Comparison of ENCODE assay signal across 1 cellular context in genomic region chr6:110566346-110567125, GRCh38.
A peak's percentile ranks its signal among the peaks of the same experiment; 100 is the strongest.
TF ChIP-seq lines count a peak whose summit lies in the region.

No MANE protein-coding gene starts in this region.

TF ChIP-seq in HepG2, 621 proteins besides CTCF, POLR2A, EP300 and RAD21 (continued from another document and continues in another):
- TF ChIP-seq ZNF280D (CRISPR knock-in tag; IDR thresholded peaks at IDR 0.05) (no peak), CEBPG (CRISPR knock-in tag; IDR thresholded peaks at IDR 0.05) (peak; percentile 39; the same call in 1 of the 2 replicates), ZFP62 (CRISPR knock-in tag; IDR thresholded peaks at IDR 0.05) (no peak), IRF9 (CRISPR knock-in tag; IDR thresholded peaks at IDR 0.05; ENCODE audit: borderline replicate concordance) (no peak), BRF2 (CRISPR knock-in tag; IDR thresholded peaks at IDR 0.05) (no peak), SOX13 (IDR thresholded peaks at IDR 0.05) (no peak), SOX13 (CRISPR knock-in tag; conservative IDR thresholded peaks at IDR 0.05 in 1 of 2, IDR thresholded peaks at IDR 0.05 in 1 of 2) (peak in 1 of 2 experiments; percentile 69; a peak in 1 of 4 replicates), ZBTB34 (CRISPR knock-in tag; IDR thresholded peaks at IDR 0.05) (peak; percentile 94), PRMT3 (CRISPR knock-in tag; IDR thresholded peaks at IDR 0.05; ENCODE audit: borderline replicate concordance, low read depth) (no peak), ZNF737 (CRISPR knock-in tag; IDR thresholded peaks at IDR 0.05; ENCODE audit: borderline replicate concordance) (no peak), ZHX2 (IDR thresholded peaks at IDR 0.05; ENCODE audit: low read depth) (no peak), ZHX2 (CRISPR knock-in tag; IDR thresholded peaks at IDR 0.05; ENCODE audit: borderline replicate concordance) (no peak), PAX8 (CRISPR knock-in tag; IDR thresholded peaks at IDR 0.05; ENCODE audit: borderline replicate concordance) (no peak), YEATS4 (CRISPR knock-in tag; IDR thresholded peaks at IDR 0.05; ENCODE audit: borderline replicate concordance) (no peak), ZMAT3 (CRISPR knock-in tag; conservative IDR thresholded peaks at IDR 0.05) (no peak), ARNTL (CRISPR knock-in tag; IDR thresholded peaks at IDR 0.05) (peak; percentile 83), ZFP41 (CRISPR knock-in tag; IDR thresholded peaks at IDR 0.05; ENCODE audit: borderline replicate concordance) (no peak), E2F2 (CRISPR knock-in tag; IDR thresholded peaks at IDR 0.05; ENCODE audit: borderline replicate concordance) (no peak), NFIC (IDR thresholded peaks at IDR 0.05; ENCODE audit: low read length) (peak; percentile 86; the same call in 1 of the 2 replicates), TRIM22 (IDR thresholded peaks at IDR 0.05) (no peak), ZNF205 (CRISPR knock-in tag; IDR thresholded peaks at IDR 0.05) (no peak), TP53 (CRISPR knock-in tag; conservative IDR thresholded peaks at IDR 0.05) (no peak), ELF1 (CRISPR knock-in tag; IDR thresholded peaks at IDR 0.05) (peak; percentile 13; the same call in 1 of the 2 replicates), ZNF570 (CRISPR knock-in tag; IDR thresholded peaks at IDR 0.05; ENCODE audit: borderline replicate concordance) (no peak), U2AF2 (IDR thresholded peaks at IDR 0.05; ENCODE audit: low read depth, low read length) (no peak), NONO (IDR thresholded peaks at IDR 0.05) (no peak), NONO (CRISPR knock-in tag; conservative IDR thresholded peaks at IDR 0.05) (peak; percentile 37; the same call in 1 of the 2 replicates), NFE2L2 (IDR thresholded peaks at IDR 0.05; ENCODE audit: low read length) (no peak), ZNF7 (CRISPR knock-in tag; IDR thresholded peaks at IDR 0.05) (no peak), FOXK1 (CRISPR knock-in tag; IDR thresholded peaks at IDR 0.05; ENCODE audit: borderline replicate concordance, low read depth) (no peak), RXRB (CRISPR knock-in tag; IDR thresholded peaks at IDR 0.05; ENCODE audit: borderline replicate concordance) (peak; percentile 99), ZNF674 (CRISPR knock-in tag; IDR thresholded peaks at IDR 0.05; ENCODE audit: low read depth) (no peak), PRDM15 (CRISPR knock-in tag; IDR thresholded peaks at IDR 0.05) (no peak), FOXO4 (CRISPR knock-in tag; conservative IDR thresholded peaks at IDR 0.05) (no peak), STAT5B (CRISPR knock-in tag; IDR thresholded peaks at IDR 0.05) (no peak), SMARCC2 (IDR thresholded peaks at IDR 0.05) (no peak), ZBTB25 (CRISPR knock-in tag; IDR thresholded peaks at IDR 0.05) (no peak)
